32 cellular contexts compared by ENCODE assay signal in the genomic region with DNA sequence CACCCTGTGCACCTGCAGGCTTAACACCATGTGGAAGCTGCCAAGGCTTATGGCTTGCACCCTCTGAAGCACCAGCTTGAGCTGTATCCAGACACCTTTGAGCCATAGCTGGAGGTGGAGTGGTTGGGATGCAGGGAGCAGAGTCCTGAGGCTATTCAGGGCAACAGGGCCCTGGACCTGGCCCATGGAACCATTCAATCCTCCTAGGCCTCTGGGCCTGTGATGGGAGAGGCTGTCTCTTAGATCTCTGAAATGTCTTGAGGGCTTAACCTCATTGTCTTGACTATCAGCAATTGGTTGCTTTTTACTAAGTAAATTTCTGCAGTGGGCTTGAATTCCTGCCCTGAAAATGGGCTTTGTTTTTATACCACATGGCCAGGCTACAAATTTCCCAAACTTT. TPM values are rescaled to one million over a fixed set of nuclear protein-coding genes. Genes with fewer than 3 reads are reported as not detected.
"Had no signal": no experiment of that assay in that cellular context is flagged by ENCODE, and none has a peak within 500 bp of the region (broad histone marks: within the 10 kb centered on the region; RNA-seq: fewer than 3 reads in every experiment).

No MANE protein-coding gene starts in this region.

- ATAC-seq: activated CD4-positive, alpha-beta T cell treated with anti-CD3 and anti-CD28 coated beads for 36 hours; activated CD8-positive, alpha-beta memory T cell treated with anti-CD3 and anti-CD28 coated beads, Interleukin-2, amount 10 ng/mL, durations not matched to agents 7 days and 5 days; activated CD8-positive, alpha-beta T cell treated with anti-CD3 and anti-CD28 coated beads, Interleukin-2, amount 10 ng/mL, durations not matched to agents 7 days and 5 days; activated naive CD8-positive, alpha-beta T cell treated with anti-CD3 and anti-CD28 coated beads, Interleukin-2, amount 50 U/mL, for 24 hours; body of pancreas; foreskin keratinocyte; gastrocnemius medialis; heart left ventricle; T-helper 17 cell had no signal

- DNase-seq: activated B cell treated with CpG ODN at 0.5 μM for 24 hours; activated CD4-positive, alpha-beta memory T cell treated with anti-CD3 and anti-CD28 coated beads for 36 hours; activated CD4-positive, alpha-beta T cell treated with anti-CD3 and anti-CD28 coated beads for 36 hours; activated CD4-positive, alpha-beta T cell treated with anti-CD3 and anti-CD28 coated beads, Interleukin-2, amount 10 ng/mL, durations not matched to agents 24 days and 14 days; activated CD4-positive, CD25-positive, alpha-beta regulatory T cell treated with anti-CD3 and anti-CD28 coated beads, Interleukin-2, amount 50 U/mL, for 72 hours; activated CD8-positive, alpha-beta memory T cell treated with anti-CD3 and anti-CD28 coated beads, Interleukin-2, amount 10 ng/mL, durations not matched to agents 7 days and 5 days; activated CD8-positive, alpha-beta memory T cell treated with anti-CD3 and anti-CD28 coated beads, Interleukin-2, amount 50 U/mL, for 4 hours; activated CD8-positive, alpha-beta T cell treated with anti-CD3 and anti-CD28 coated beads, Interleukin-2, amount 10 ng/mL, durations not matched to agents 7 days and 5 days; activated effector memory CD4-positive, alpha-beta T cell treated with anti-CD3 and anti-CD28 coated beads, Interleukin-2, amount 50 U/mL, for 16 hours; activated naive CD4-positive, alpha-beta T cell treated with anti-CD3 and anti-CD28 coated beads for 36 hours; activated naive CD8-positive, alpha-beta T cell treated with anti-CD3 and anti-CD28 coated beads for 36 hours; activated naive CD8-positive, alpha-beta T cell treated with anti-CD3 and anti-CD28 coated beads, Interleukin-2, amount 50 U/mL, for 24 hours; activated T-cell treated with anti-CD3 and anti-CD28 coated beads, Interleukin-2, amount 50 U/mL, for 1 hour; activated T-cell treated with anti-CD3 and anti-CD28 coated beads, Interleukin-2, amount 50 U/mL, for 48 hours; adrenal gland; amygdala; aorta; body of pancreas; caudate nucleus; effector CD8-positive, alpha-beta T cell; erythroblast; foreskin keratinocyte; gastrocnemius medialis; glutamatergic neuron; heart left ventricle; T-helper 1 cell; T-helper 17 cell; T1000; WERI-Rb-1 had no signal

- H3K36me3 ChIP-seq: WERI-Rb-1 had no signal

- FAIRE-seq: colon had no signal

- H3K27ac ChIP-seq: adrenal gland, body of pancreas, esophagus muscularis mucosa, foreskin keratinocyte, gastrocnemius medialis, heart left ventricle, WERI-Rb-1 had no signal

- H3K27me3 ChIP-seq: adrenal gland, body of pancreas, esophagus muscularis mucosa, foreskin keratinocyte, gastrocnemius medialis, heart left ventricle had no signal

- H3K4me3 ChIP-seq: adrenal gland, body of pancreas, esophagus muscularis mucosa, gastrocnemius medialis, heart left ventricle had no signal

- H3K4me1 ChIP-seq: adrenal gland, body of pancreas, esophagus muscularis mucosa, foreskin keratinocyte, gastrocnemius medialis, heart left ventricle had no signal

RNA-seq across cellular contexts. Expression of a gene that starts 47.7 kb away (rescaled TPM):
- total RNA-seq: activated B cell treated with CpG ODN at 0.5 μM for 24 hours, body of pancreas, chondrocyte, gastrocnemius medialis had no signal
